Comparison of ENCODE assay signal across 8 cellular contexts in the genomic region with DNA sequence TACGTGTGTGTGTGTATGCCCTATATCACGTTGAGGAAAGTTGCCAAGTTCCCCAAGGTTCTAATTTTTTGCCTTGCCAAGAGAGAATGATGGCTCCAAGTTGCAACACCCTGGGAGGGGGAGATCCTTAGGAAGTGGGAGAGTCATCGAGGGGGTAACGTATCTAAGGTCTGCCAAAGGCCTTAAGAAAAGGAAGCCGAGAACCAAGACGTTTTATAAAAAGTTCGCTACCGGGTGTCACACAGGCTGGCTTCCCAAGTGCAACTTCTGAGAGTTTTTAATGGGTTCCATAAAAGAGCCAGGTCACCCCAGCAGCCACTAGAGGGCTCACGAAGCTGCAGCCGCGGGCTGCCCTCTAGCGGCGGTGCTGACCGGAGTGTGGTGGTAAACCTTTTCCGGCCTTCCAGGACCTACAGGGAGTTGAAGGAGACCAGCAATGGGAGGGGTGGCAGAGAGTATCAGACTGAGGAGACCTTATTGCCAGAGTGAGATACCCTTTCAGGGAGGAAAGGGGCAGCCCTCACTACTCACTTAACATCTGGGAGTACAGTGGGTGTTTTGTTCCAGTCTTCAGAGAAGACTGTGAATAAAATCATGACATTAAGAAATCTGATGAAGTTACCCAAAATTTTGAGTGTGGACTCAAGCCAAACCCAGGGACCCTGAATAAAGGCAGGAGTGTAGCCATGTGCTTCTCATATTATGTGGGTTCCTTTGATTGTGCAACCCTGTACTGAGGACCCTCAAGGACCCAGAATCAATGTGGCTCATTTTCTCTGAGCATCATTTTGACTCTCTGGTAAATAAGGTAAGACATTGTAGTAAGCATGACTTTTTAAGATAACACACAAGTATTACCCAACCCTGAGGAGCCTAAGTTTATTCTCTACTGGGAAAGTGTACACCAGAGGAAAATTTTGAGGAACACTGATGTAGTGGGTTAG. TPM values are rescaled to one million over a fixed set of nuclear protein-coding genes. Genes with fewer than 3 reads are reported as not detected.
A peak's percentile ranks its signal among the peaks of the same experiment; 100 is the strongest.
DNase-seq lines count a peak whose midpoint lies in the region; ATAC-seq, FAIRE-seq and TF ChIP-seq lines count a peak whose summit lies in the region.

No MANE protein-coding gene starts in this region.

- peak; percentile 45 for ATAC-seq in GM18861 (IDR thresholded peaks at IDR 0.05; ENCODE audit: unreplicated experiment)
- peak; percentile 57 for ATAC-seq in HG03066 (IDR thresholded peaks at IDR 0.05; ENCODE audit: low read depth, unreplicated experiment)

- H3K9ac ChIP-seq in smooth muscle cell (ENCODE audit: low read depth), result no peak overlapping the region

- H3F3A ChIP-seq in smooth muscle cell (ENCODE audit: low read depth), result peaks cover 3% of the 10 kb centered on the region

- peak overlapping the region; percentile 26 for H3K27ac ChIP-seq in smooth muscle cell (ENCODE audit: low read depth)

- peak overlapping the region; percentile 85 for H3K4me2 ChIP-seq in smooth muscle cell

- peak; percentile 60 for FAIRE-seq in TTC549 (lab: Jason Lieb, UNC)

- peak; percentile 41 for DNase-seq in AG04449 (ENCODE audit: low read depth, low spot score)
- peak; percentile 76 for DNase-seq in NCI-H2107 treated with DMSO at 0.1 percent for 48 hours (lab: John Stamatoyannopoulos, UW; ENCODE audit: unreplicated experiment)
- DNase-seq in iPS-NIHi11 (ENCODE audit: low spot score), result peak; percentile 82
- DNase-seq in smooth muscle cell (lab: John Stamatoyannopoulos, UW; ENCODE audit: unreplicated experiment), result peak; percentile 56

- H3K27ac Mint-ChIP-seq in brain, result peak overlapping the region; percentile 66 to 99 (median 99)

- no peaks in the 10 kb centered on the region for H3K36me3 Mint-ChIP-seq in brain

- H3K4me3 ChIP-seq in AG04449 (ENCODE audit: low read depth, low read length) (peak overlapping the region; percentile 39), smooth muscle cell (peak overlapping the region; percentile 34)

- WGBS in smooth muscle cell (ENCODE audit: low lambda C conversion rate), result 4% methylated on average over 15 of the region's 15 CpGs

- H3K27me3 ChIP-seq in smooth muscle cell (ENCODE audit: low read depth), result peaks cover 14% of the 10 kb centered on the region

- H3K9me3 Mint-ChIP-seq in brain, result no peaks in the 10 kb centered on the region

- peaks cover 26% of the 10 kb centered on the region for H3K4me1 Mint-ChIP-seq in brain

- H3K9me3 ChIP-seq in smooth muscle cell (replicated peaks; ENCODE audit: low read depth), result no peaks in the 10 kb centered on the region

- H3K4me1 ChIP-seq in smooth muscle cell (ENCODE audit: low read depth), result peaks cover 28% of the 10 kb centered on the region

- H3K4me3 Mint-ChIP-seq in brain, result peak overlapping the region; percentile 79 to 98 (median 97)

- peaks cover 24% of the 10 kb centered on the region for H3K79me2 ChIP-seq in smooth muscle cell (ENCODE audit: low read depth)

- CTCF ChIA-PET in AG04449 (lab: Yijun Ruan, JAX), result interaction anchor here (0.7 to 2.8 kb wide), 35 partner anchors 8 to 331 kb away, joined by 3 to 62 read pairs (median 4); a partner anchor contains a TSS

- H3K36me3 ChIP-seq in smooth muscle cell (ENCODE audit: low read depth), result no peaks in the 10 kb centered on the region

- TF ChIP-seq CTCF in AG04449 (IDR thresholded peaks at IDR 0.05; ENCODE audit: insufficient read depth, low read length, missing control alignments), result peak; percentile 100
- TF ChIP-seq CTCF in brain (conservative IDR thresholded peaks at IDR 0.05), result peak; percentile 100
- peak; percentile 100 for TF ChIP-seq CTCF in smooth muscle cell (IDR thresholded peaks at IDR 0.05; ENCODE audit: borderline replicate concordance, insufficient read depth, poor library complexity, severe bottlenecking)

- POLR2A ChIA-PET in AG04449 (lab: Yijun Ruan, JAX), result no interaction called here

- H4K20me1 ChIP-seq in smooth muscle cell (ENCODE audit: low read depth), result peaks cover 15% of the 10 kb centered on the region

- H3K27me3 Mint-ChIP-seq in brain, result peaks cover 9% of the 10 kb centered on the region

- H2AFZ ChIP-seq in smooth muscle cell (ENCODE audit: low read depth), result peak overlapping the region; percentile 96

RNA-seq across cellular contexts. Expression of a gene that starts 2.5 kb away (rescaled TPM):
- polyA plus RNA-seq in brain (ENCODE audit: insufficient read depth, low read depth, low replicate concordance), result 5.8 TPM
- 18.5 and 19.3 TPM in 2 replicates for total RNA-seq in smooth muscle cell
- 7.7 and 8.6 TPM in 2 replicates for polyA plus RNA-seq in smooth muscle cell

Comparison
In these comparisons a context has a peak if more than half of its experiments do, and no peak if none do; other contexts are left out.
1. Peak in every context shown above with its lines: DNase-seq, ATAC-seq, H3K4me3 ChIP-seq and H3K27ac ChIP-seq.